8 cellular contexts compared by ENCODE assay signal in genomic region chr6:125790403-125791150, GRCh38. TPM values are rescaled to one million over a fixed set of nuclear protein-coding genes. Genes with fewer than 3 reads are reported as not detected.
DNase-seq lines count a peak whose midpoint lies in the region; ATAC-seq, FAIRE-seq and TF ChIP-seq lines count a peak whose summit lies in the region.

A gene with protein sequence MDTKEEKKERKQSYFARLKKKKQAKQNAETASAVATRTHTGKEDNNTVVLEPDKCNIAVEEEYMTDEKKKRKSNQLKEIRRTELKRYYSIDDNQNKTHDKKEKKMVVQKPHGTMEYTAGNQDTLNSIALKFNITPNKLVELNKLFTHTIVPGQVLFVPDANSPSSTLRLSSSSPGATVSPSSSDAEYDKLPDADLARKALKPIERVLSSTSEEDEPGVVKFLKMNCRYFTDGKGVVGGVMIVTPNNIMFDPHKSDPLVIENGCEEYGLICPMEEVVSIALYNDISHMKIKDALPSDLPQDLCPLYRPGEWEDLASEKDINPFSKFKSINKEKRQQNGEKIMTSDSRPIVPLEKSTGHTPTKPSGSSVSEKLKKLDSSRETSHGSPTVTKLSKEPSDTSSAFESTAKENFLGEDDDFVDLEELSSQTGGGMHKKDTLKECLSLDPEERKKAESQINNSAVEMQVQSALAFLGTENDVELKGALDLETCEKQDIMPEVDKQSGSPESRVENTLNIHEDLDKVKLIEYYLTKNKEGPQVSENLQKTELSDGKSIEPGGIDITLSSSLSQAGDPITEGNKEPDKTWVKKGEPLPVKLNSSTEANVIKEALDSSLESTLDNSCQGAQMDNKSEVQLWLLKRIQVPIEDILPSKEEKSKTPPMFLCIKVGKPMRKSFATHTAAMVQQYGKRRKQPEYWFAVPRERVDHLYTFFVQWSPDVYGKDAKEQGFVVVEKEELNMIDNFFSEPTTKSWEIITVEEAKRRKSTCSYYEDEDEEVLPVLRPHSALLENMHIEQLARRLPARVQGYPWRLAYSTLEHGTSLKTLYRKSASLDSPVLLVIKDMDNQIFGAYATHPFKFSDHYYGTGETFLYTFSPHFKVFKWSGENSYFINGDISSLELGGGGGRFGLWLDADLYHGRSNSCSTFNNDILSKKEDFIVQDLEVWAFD (plus strand): TSS chr6:125790960. CDS start chr6:125815355, 24,395 bp downstream.

- H3K4me3 ChIP-seq in HAP-1: peak within 1 kb of the TSS; percentile 64

- ATAC-seq in left ventricle myocardium superior: peak; percentile 94

- CTCF ChIA-PET in GM10248 (lab: Yijun Ruan, JAX): interaction anchor here (0.9 to 17.5 kb wide), 24 partner anchors 9 to 1500 kb away, joined by 3 to 241 read pairs (median 6); partner anchors contain the start of genes HINT3 and TRMT11

- H3K4me1 ChIP-seq in HAP-1: peaks cover 35% of the 10 kb centered on the region

- H3K27me3 ChIP-seq in HAP-1 (ENCODE audit: low read depth): no peaks in the 10 kb centered on the region

- POLR2A ChIA-PET in GM10248 (lab: Yijun Ruan, JAX): interaction anchor here (1.7 to 2.8 kb wide), 2 partner anchors 10 to 196 kb away, joined by 6 to 16 read pairs; partner anchors contain the start of gene TRMT11

- FAIRE-seq in urothelium cell line (lab: Jason Lieb, UNC): no peak

- intact Hi-C loops in T-helper 1 cell treated with Interleukin-12 subunit alpha and Interleukin-12 subunit beta and Interleukin-4 antibody, amounts not matched to agents 30 ng/mL and 1 ng/mL, for 36 hours (cut with micrococcal nuclease): loop anchor here (1.0 to 2.0 kb wide), 11 partner anchors 14 to 550 kb away; partner anchors contain the start of genes CENPW, HEY2, HINT3 and TRMT11
- intact Hi-C loops in left ventricle myocardium superior (cut with micrococcal nuclease): no loop called here

- in situ Hi-C loops in HAP-1 (cut with MboI; ENCODE audit: low sequenced_read_pairs): no loop called here

- no peaks in the 10 kb centered on the region for H3K36me3 ChIP-seq in HAP-1 (replicated peaks)

- DNase-seq in GM10248 (ENCODE audit: extremely low spot score): peak; percentile 85
- DNase-seq in HAP-1 (ENCODE audit: low spot score in 2 of 2): peak; percentile 71 to 82
- DNase-seq in M059J (ENCODE audit: low read depth): peak; percentile 79
- peak in 55 of 56 donors; percentile 40 to 90 (median 80) for DNase-seq in amygdala (lab: John Stamatoyannopoulos, UW)
- peak; percentile 90 for DNase-seq in left ventricle myocardium superior
- no peak for DNase-seq in pulmonary artery endothelial cell (ENCODE audit: low read depth, low spot score)
- peak; percentile 80 for DNase-seq in urothelium cell line (ENCODE audit: low spot score)

- H3K9me3 ChIP-seq in HAP-1: no peaks in the 10 kb centered on the region

- TF ChIP-seq CTCF in GM10248 (IDR thresholded peaks at IDR 0.05; ENCODE audit: control extremely low read depth, extremely low read depth, low read depth, missing control alignments): no peak

RNA-seq across cellular contexts. Expression of the gene that starts here (rescaled TPM):
- 39.6 and 43.9 TPM in 2 replicates for total RNA-seq in M059J (2014; rRNA removed; shearing (Covaris generic))
- 47.4 and 51.3 TPM in 2 replicates for total RNA-seq in T-helper 1 cell treated with Interleukin-12 subunit alpha and Interleukin-12 subunit beta and Interleukin-4 antibody, amounts not matched to agents 30 ng/mL and 1 ng/mL, for 36 hours
- total RNA-seq in left ventricle myocardium superior: 10.2 TPM
- 38.1 and 83.1 TPM in 2 replicates for total RNA-seq in pulmonary artery endothelial cell
